ENCODE assay signal across 10 cellular contexts in genomic region chr4:126583509-126583908, GRCh38.
DNase-seq lines count a peak whose midpoint lies in the region; ATAC-seq and TF ChIP-seq lines count a peak whose summit lies in the region.
"Had no signal": no experiment of that assay in that cellular context is flagged by ENCODE, and none has a peak within 500 bp of the region (broad histone marks: within the 10 kb centered on the region; RNA-seq: fewer than 3 reads in every experiment).

No MANE protein-coding gene starts in this region.

- H3K79me2 ChIP-seq in H9 (ENCODE audit: insufficient read depth, low read length), result no peaks in the 10 kb centered on the region

- no peak overlapping the region for H2BK15ac ChIP-seq in H9 (ENCODE audit: low read depth, low read length)

- H3K9me3 Mint-ChIP-seq in H9, result peaks cover 0 to 9% of the 10 kb centered on the region in 2 experiments; a peak in 4 of 5 replicates

- H3K4me3 Mint-ChIP-seq in H9, result no peak overlapping the region
- H3K4me3 Mint-ChIP-seq: activated CD4-positive, alpha-beta memory T cell treated with anti-CD3 and anti-CD28 coated beads for 36 hours had no signal

- no peaks in the 10 kb centered on the region for H3K9me3 ChIP-seq in H9 (ENCODE audit: control insufficient read depth, low read depth, low read length)
- H3K9me3 ChIP-seq in RWPE2 (ENCODE audit: severe bottlenecking), result no peaks in the 10 kb centered on the region
- no peaks in the 10 kb centered on the region for H3K9me3 ChIP-seq in gastrocnemius medialis

- H2AFZ ChIP-seq in H9 (ENCODE audit: low read length), result no peak overlapping the region

- TF ChIP-seq POLR2A in gastrocnemius medialis (IDR thresholded peaks at IDR 0.05), result no peak

- no peak overlapping the region for H3K27ac ChIP-seq in H9 (ENCODE audit: insufficient read length, low read depth, low read length)
- no peak overlapping the region for H3K27ac ChIP-seq in RWPE2 (ENCODE audit: poor library complexity, severe bottlenecking)
- H3K27ac ChIP-seq in gastrocnemius medialis, result no peak overlapping the region

- peak; percentile 29 for DNase-seq in AG10803 (ENCODE audit: low read depth)
- peak; percentile 79 for DNase-seq in H9
- no peak for DNase-seq in RWPE2 (ENCODE audit: low spot score)
- DNase-seq in fibroblast of pulmonary artery (ENCODE audit: low read depth), result peak; percentile 52
- no peak for DNase-seq in C1 segment of cervical spinal cord (lab: John Stamatoyannopoulos, UW)
- no peak for DNase-seq in SHP77 treated with DMSO at 0.1 percent for 48 hours (lab: John Stamatoyannopoulos, UW)
- DNase-seq in NCI-H446 treated with DMSO at 0.1 percent for 48 hours (lab: John Stamatoyannopoulos, UW), result no peak
- no peak for DNase-seq in gastrocnemius medialis
- DNase-seq: activated CD4-positive, alpha-beta memory T cell treated with anti-CD3 and anti-CD28 coated beads for 36 hours; stimulated activated naive CD4-positive, alpha-beta T cell had no signal

- no CpG with 5 or more reads among the region's 1 CpG for WGBS in H9 (ENCODE audit: extremely low coverage, insufficient read length, low lambda C conversion rate)

- no peaks in the 10 kb centered on the region for H3K27me3 Mint-ChIP-seq in H9 (ENCODE audit: low read depth)
- H3K27me3 Mint-ChIP-seq: activated CD4-positive, alpha-beta memory T cell treated with anti-CD3 and anti-CD28 coated beads for 36 hours had no signal

- H4K5ac ChIP-seq in H9 (ENCODE audit: insufficient read length, low read depth, low read length), result no peak overlapping the region

- H3K27ac Mint-ChIP-seq in H9, result no peak overlapping the region
- H3K27ac Mint-ChIP-seq: activated CD4-positive, alpha-beta memory T cell treated with anti-CD3 and anti-CD28 coated beads for 36 hours had no signal

- no peak overlapping the region for H3K23ac ChIP-seq in H9 (ENCODE audit: insufficient read length, low read depth, low read length)

- peaks cover 0 to 7% (median 0%) of the 10 kb centered on the region in 3 experiments; a peak in 1 of 7 replicates for H3K36me3 Mint-ChIP-seq in H9 (ENCODE audit: insufficient read depth in 1 of 3, low read depth in 3 of 3)
- H3K36me3 Mint-ChIP-seq: activated CD4-positive, alpha-beta memory T cell treated with anti-CD3 and anti-CD28 coated beads for 36 hours had no signal

- no peak overlapping the region for H3K18ac ChIP-seq in H9 (ENCODE audit: insufficient read length, low read depth, low read length)

- no peak overlapping the region for H3K4ac ChIP-seq in H9 (ENCODE audit: low read depth, low read length)

- H3K4me1 ChIP-seq in H9 (ENCODE audit: insufficient read depth, low read length) (no peaks in the 10 kb centered on the region), RWPE2 (ENCODE audit: insufficient read depth, poor library complexity, severe bottlenecking) (no peaks in the 10 kb centered on the region), gastrocnemius medialis (no peaks in the 10 kb centered on the region)

- no peak overlapping the region for H3T11ph ChIP-seq in H9 (ENCODE audit: low read length)

- ATAC-seq in RWPE2 (ENCODE audit: low read depth), result no peak
- no peak for ATAC-seq in gastrocnemius medialis

- intact Hi-C loops in gastrocnemius medialis (cut with DNase I; ENCODE audit: low total_unique reads), result no loop called here

- no peak overlapping the region for H3K9ac ChIP-seq in H9 (ENCODE audit: extremely low read depth, insufficient read length, low read length)

- in situ Hi-C loops in gastrocnemius medialis (cut with MboI; ENCODE audit: low sequenced_read_pairs in 4 of 4), result no loop called here

- no peaks in the 10 kb centered on the region for H3K23me2 ChIP-seq in H9 (ENCODE audit: insufficient read length, low read depth, low read length, poor library complexity, severe bottlenecking)

- no peaks in the 10 kb centered on the region for H4K20me1 ChIP-seq in H9 (ENCODE audit: control insufficient read depth, insufficient read depth, insufficient read length)

- H2AK5ac ChIP-seq in H9 (ENCODE audit: insufficient read length, low read length), result no peak overlapping the region

- H3K4me2 ChIP-seq in H9 (ENCODE audit: insufficient read depth, insufficient read length, low read length), result no peak overlapping the region

- TF ChIP-seq CTCF in AG10803 (conservative IDR thresholded peaks at IDR 0.05; ENCODE audit: low read length), result peak; percentile 53
- peak; percentile 65 for TF ChIP-seq CTCF in H9 (conservative IDR thresholded peaks at IDR 0.05)
- peak; percentile 23 for TF ChIP-seq CTCF in RWPE2 (IDR thresholded peaks at IDR 0.05; ENCODE audit: poor library complexity, severe bottlenecking)
- TF ChIP-seq CTCF in fibroblast of pulmonary artery (IDR thresholded peaks at IDR 0.05; ENCODE audit: low read length, missing control alignments), result peak; percentile 60
- no peak for TF ChIP-seq CTCF in gastrocnemius medialis (IDR thresholded peaks at IDR 0.05 in 4 of 5, conservative IDR thresholded peaks at IDR 0.05 in 1 of 5)

- H2BK120ac ChIP-seq in H9 (ENCODE audit: low read depth, low read length, poor library complexity, severe bottlenecking), result no peak overlapping the region

- H4K91ac ChIP-seq in H9 (ENCODE audit: insufficient read length, low read depth, low read length), result no peak overlapping the region

- H3K14ac ChIP-seq in H9 (ENCODE audit: insufficient read depth, low read length), result no peak overlapping the region

- no peak overlapping the region for H2BK12ac ChIP-seq in H9 (ENCODE audit: insufficient read length, low read depth, low read length)

- no peak overlapping the region for H2BK20ac ChIP-seq in H9 (ENCODE audit: low read depth, low read length, poor library complexity, severe bottlenecking)

- no peaks in the 10 kb centered on the region for H3K36me3 ChIP-seq in RWPE2 (ENCODE audit: low read depth)
- H3K36me3 ChIP-seq in gastrocnemius medialis, result no peaks in the 10 kb centered on the region

- peaks cover 4 to 5% of the 10 kb centered on the region in 2 experiments; a peak in 3 of 4 replicates for H3K4me1 Mint-ChIP-seq in H9

- H3K4me3 ChIP-seq in AG10803 (ENCODE audit: low read length), result no peak overlapping the region
- no peak overlapping the region for H3K4me3 ChIP-seq in RWPE2 (ENCODE audit: severe bottlenecking)
- H3K4me3 ChIP-seq in fibroblast of pulmonary artery (replicated peaks; ENCODE audit: low read depth, low read length), result no peak overlapping the region
- no peak overlapping the region for H3K4me3 ChIP-seq in gastrocnemius medialis

- no peaks in the 10 kb centered on the region for H3K79me1 ChIP-seq in H9 (ENCODE audit: insufficient read depth, low read depth, low read length, poor library complexity, severe bottlenecking)

- H3K56ac ChIP-seq in H9 (ENCODE audit: insufficient read length, low read depth, low read length), result no peak overlapping the region

- no peak overlapping the region for H4K8ac ChIP-seq in H9 (replicated peaks; ENCODE audit: insufficient read length, low read depth, low read length)

- H3K27me3 ChIP-seq in H9 (ENCODE audit: insufficient read depth, low read length), result no peaks in the 10 kb centered on the region
- H3K27me3 ChIP-seq in RWPE2 (ENCODE audit: insufficient read depth, poor library complexity, severe bottlenecking), result no peaks in the 10 kb centered on the region
- H3K27me3 ChIP-seq in gastrocnemius medialis, result no peaks in the 10 kb centered on the region

- no peak overlapping the region for H2BK5ac ChIP-seq in H9 (ENCODE audit: insufficient read length, low read length)

Comparison
In these comparisons a context has a peak if more than half of its experiments do, and no peak if none do; other contexts are left out.
1. DNase-seq: peak in AG10803 (single experiment), H9 (single experiment) and fibroblast of pulmonary artery (single experiment); none in RWPE2 (single experiment), C1 segment of cervical spinal cord (0 of 14), SHP77 treated with DMSO at 0.1 percent for 48 hours (single experiment), NCI-H446 treated with DMSO at 0.1 percent for 48 hours (single experiment) and gastrocnemius medialis (0 of 2).
2. CTCF ChIP-seq: peak in AG10803 (single experiment), H9 (single experiment), RWPE2 (single experiment) and fibroblast of pulmonary artery (single experiment); none in gastrocnemius medialis (0 of 5).